19 cellular contexts compared by ENCODE assay signal in the genomic region with DNA sequence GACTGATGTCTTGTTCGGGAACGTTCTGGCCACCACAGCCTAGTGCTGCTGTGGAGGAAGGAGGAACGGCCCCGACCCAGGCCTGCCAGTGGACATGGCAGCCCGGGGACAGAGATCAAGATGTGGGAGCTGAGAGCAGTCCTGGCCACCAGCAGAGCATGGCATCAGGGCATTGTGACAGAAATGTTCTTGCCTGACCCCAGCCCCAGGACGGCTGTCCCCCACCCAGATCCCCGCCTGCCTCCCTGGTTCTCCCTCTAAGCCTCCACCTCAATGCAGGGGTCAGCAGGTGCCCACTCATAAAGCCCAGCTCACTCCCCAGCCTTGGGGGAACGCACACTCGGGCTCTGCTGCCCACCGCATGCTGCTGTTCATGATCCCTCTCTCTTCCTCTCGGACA. TPM values are rescaled to one million over a fixed set of nuclear protein-coding genes. Genes with fewer than 3 reads are reported as not detected.
DNase-seq lines count a peak whose midpoint lies in the region; ATAC-seq and TF ChIP-seq lines count a peak whose summit lies in the region.
"Had no signal": no experiment of that assay in that cellular context is flagged by ENCODE, and none has a peak within 500 bp of the region (broad histone marks: within the 10 kb centered on the region; RNA-seq: fewer than 3 reads in every experiment).

No MANE protein-coding gene starts in this region.

- H3K36me3 Mint-ChIP-seq in T-helper 2 cell treated with Interferon-gamma antibody and Interleukin-4, amounts not matched to agents 5 μg/mL and 100 μg/mL, for 36 hours (ENCODE audit: low read depth), result no peaks in the 10 kb centered on the region
- no peaks in the 10 kb centered on the region for H3K36me3 Mint-ChIP-seq in immature natural killer cell
- no peaks in the 10 kb centered on the region for H3K36me3 Mint-ChIP-seq in neural crest cell (ENCODE audit: low read depth)
- no peaks in the 10 kb centered on the region for H3K36me3 Mint-ChIP-seq in T-helper 17 cell (ENCODE audit: low read depth)
- H3K36me3 Mint-ChIP-seq: CD4-positive, CD25-positive, alpha-beta regulatory T cell; CD8-positive, alpha-beta T cell had no signal

- TF ChIP-seq CTCF in neural crest cell (conservative IDR thresholded peaks at IDR 0.05) (no peak), spleen (IDR thresholded peaks at IDR 0.05 in 8 of 11, conservative IDR thresholded peaks at IDR 0.05 in 3 of 11) (no peak)

- H3K9me3 Mint-ChIP-seq in T-helper 2 cell treated with Interferon-gamma antibody and Interleukin-4, amounts not matched to agents 5 μg/mL and 100 μg/mL, for 36 hours, result no peaks in the 10 kb centered on the region
- H3K9me3 Mint-ChIP-seq in immature natural killer cell, result no peaks in the 10 kb centered on the region
- no peaks in the 10 kb centered on the region for H3K9me3 Mint-ChIP-seq in neural crest cell
- H3K9me3 Mint-ChIP-seq: CD4-positive, CD25-positive, alpha-beta regulatory T cell; CD8-positive, alpha-beta T cell had no signal

- intact Hi-C loops in spleen (cut with DNase I; ENCODE audit: low total_unique reads), result no loop called here

- TF ChIP-seq POLR2A in spleen (IDR thresholded peaks at IDR 0.05), result no peak

- no peak for ATAC-seq in esophagus mucosa
- no peak for ATAC-seq in T-helper 17 cell
- ATAC-seq: CD8-positive, alpha-beta T cell had no signal

- 84 to 92% (median 87%) methylated on average over 10 to 11 of the region's 11 CpGs for WGBS in spleen, 5 donors

- peaks cover 0 to 7% (median 0%) of the 10 kb centered on the region in 7 donors for H3K27me3 ChIP-seq in spleen (replicated peaks in 1 of 7)
- H3K27me3 ChIP-seq: BLaER1 had no signal

- H3K9me3 ChIP-seq in spleen (no peaks in the 10 kb centered on the region), T-helper 17 cell (ENCODE audit: control insufficient read depth, low read length, poor library complexity, severe bottlenecking) (no peaks in the 10 kb centered on the region)
- H3K9me3 ChIP-seq: BLaER1, Caco-2, HAP-1 had no signal

- H3K27me3 Mint-ChIP-seq in T-helper 2 cell treated with Interferon-gamma antibody and Interleukin-4, amounts not matched to agents 5 μg/mL and 100 μg/mL, for 36 hours (ENCODE audit: low read depth), result no peaks in the 10 kb centered on the region
- H3K27me3 Mint-ChIP-seq in immature natural killer cell (ENCODE audit: low read depth in 3 of 3) (peaks cover 0 to 12% (median 9%) of the 10 kb centered on the region in 3 donors), neural crest cell (ENCODE audit: low read depth) (peaks cover 7% of the 10 kb centered on the region), T-helper 17 cell (peaks cover 22% of the 10 kb centered on the region)

- H3K27ac Mint-ChIP-seq in T-helper 2 cell treated with Interferon-gamma antibody and Interleukin-4, amounts not matched to agents 5 μg/mL and 100 μg/mL, for 36 hours, result peak overlapping the region; percentile 15
- H3K27ac Mint-ChIP-seq in immature natural killer cell, result peak overlapping the region in 4 of 6 donors; percentile 49 to 71 (median 66)
- peak overlapping the region; percentile 40 for H3K27ac Mint-ChIP-seq in neural crest cell (ENCODE audit: unreplicated experiment)
- H3K27ac Mint-ChIP-seq in T-helper 17 cell, result no peak overlapping the region
- H3K27ac Mint-ChIP-seq: B cell; CD4-positive, CD25-positive, alpha-beta regulatory T cell; CD8-positive, alpha-beta T cell had no signal

- H3K27ac ChIP-seq in spleen, result no peak overlapping the region
- H3K27ac ChIP-seq: 22Rv1, BLaER1, C4-2B had no signal

- no peak overlapping the region for H3K4me3 ChIP-seq in spleen
- H3K4me3 ChIP-seq: BLaER1, HAP-1 had no signal

- peaks cover 0 to 14% (median 9%) of the 10 kb centered on the region in 6 donors for H3K4me1 ChIP-seq in spleen
- H3K4me1 ChIP-seq: HAP-1 had no signal

- no peaks in the 10 kb centered on the region for H3K36me3 ChIP-seq in spleen
- H3K36me3 ChIP-seq: BLaER1, HAP-1 had no signal

- no peak for DNase-seq in T-helper 2 cell treated with Interferon-gamma antibody and Interleukin-4, amounts not matched to agents 5 μg/mL and 100 μg/mL, for 36 hours (ENCODE audit: low spot score)
- DNase-seq in T-helper 2 cell (no peak), immature natural killer cell (no peak), neural crest cell (ENCODE audit: low read depth, low spot score) (no peak), spleen (peak; percentile 68), NCI-H2107 treated with DMSO at 0.1 percent for 48 hours (lab: John Stamatoyannopoulos, UW; ENCODE audit: unreplicated experiment) (no peak), T-helper 17 cell (no peak)
- DNase-seq: CD4-positive, CD25-positive, alpha-beta regulatory T cell; CD8-positive, alpha-beta T cell; DMS153; DND-41; GOT3 had no signal

- no peak overlapping the region for H3K4me3 Mint-ChIP-seq in T-helper 2 cell treated with Interferon-gamma antibody and Interleukin-4, amounts not matched to agents 5 μg/mL and 100 μg/mL, for 36 hours
- no peak overlapping the region for H3K4me3 Mint-ChIP-seq in immature natural killer cell
- H3K4me3 Mint-ChIP-seq in neural crest cell, result no peak overlapping the region
- H3K4me3 Mint-ChIP-seq in T-helper 17 cell, result no peak overlapping the region
- H3K4me3 Mint-ChIP-seq: B cell; CD4-positive, CD25-positive, alpha-beta regulatory T cell; CD8-positive, alpha-beta T cell had no signal

- H3K4me1 Mint-ChIP-seq in T-helper 2 cell treated with Interferon-gamma antibody and Interleukin-4, amounts not matched to agents 5 μg/mL and 100 μg/mL, for 36 hours (ENCODE audit: low read depth), result peaks cover 13% of the 10 kb centered on the region
- peaks cover 18 to 21% of the 10 kb centered on the region in 2 donors for H3K4me1 Mint-ChIP-seq in immature natural killer cell
- H3K4me1 Mint-ChIP-seq in neural crest cell, result peaks cover 37% of the 10 kb centered on the region
- peaks cover 10% of the 10 kb centered on the region for H3K4me1 Mint-ChIP-seq in T-helper 17 cell

RNA-seq across cellular contexts. Expression of a gene that starts 42.9 kb away (rescaled TPM):
- under 1 TPM in 1 of 3 donors, not detected in 2; 0.04 TPM for polyA plus RNA-seq in immature natural killer cell
- total RNA-seq in neural crest cell, result 7.4 and 7.6 TPM in 2 replicates
- total RNA-seq in spleen, result 10 to 100 TPM in 4 of 7 donors, 1 to 10 TPM in 3; 5.6 to 16.5 (median 11.0) TPM
- polyA plus RNA-seq in spleen, result 1 to 10 TPM; 1.5 to 3.6 (median 1.8) TPM
- total RNA-seq in esophagus mucosa, result 3.9 TPM
- total RNA-seq in T-helper 17 cell, result under 1 TPM; 0.37 to 0.62 TPM
